8 cellular contexts compared by ENCODE assay signal in genomic region chr7:157138424-157139141, GRCh38. TPM values are rescaled to one million over a fixed set of nuclear protein-coding genes. Genes with fewer than 3 reads are reported as not detected.
DNase-seq lines count a peak whose midpoint lies in the region; ATAC-seq and TF ChIP-seq lines count a peak whose summit lies in the region.

Gene UBE3C (plus strand): TSS chr7:157138926. CDS start chr7:157139273, 347 bp downstream.

- DNase-seq in DMS153 (lab: John Stamatoyannopoulos, UW) (peak; percentile 74), KG1 (lab: John Stamatoyannopoulos, UW) (peak; percentile 83)
- peak; percentile 95 for DNase-seq in activated T-cell treated with anti-CD3 and anti-CD28 coated beads, Interleukin-2, amount 50 U/mL, for 24 hours
- DNase-seq in stimulated activated CD8-positive, alpha-beta memory T cell treated with anti-CD3 and anti-CD28 coated beads, Interleukin-7, amount 100 ng/mL, for 1 hour (ENCODE audit: low read depth in 2 of 2), result peak; percentile 73 to 82

- H3K27me3 Mint-ChIP-seq in activated T-cell treated with anti-CD3 and anti-CD28 coated beads, Interleukin-2, amount 50 U/mL, for 24 hours, result no peaks in the 10 kb centered on the region

- H3K27me3 ChIP-seq in esophagus (ENCODE audit: control insufficient read depth in 1 of 2, insufficient read depth in 2 of 2, low read length in 2 of 2) (no peaks in the 10 kb centered on the region), muscle layer of colon (ENCODE audit: control insufficient read depth in 1 of 2, insufficient read depth in 2 of 2, low read length in 2 of 2) (no peaks in the 10 kb centered on the region)

- H3K9me3 Mint-ChIP-seq in activated T-cell treated with anti-CD3 and anti-CD28 coated beads, Interleukin-2, amount 50 U/mL, for 24 hours, result no peaks in the 10 kb centered on the region

- 1% methylated on average over 57 to 84 of the region's 84 CpGs for WGBS in esophagus, 2 donors

- H3K4me3 Mint-ChIP-seq in activated T-cell treated with anti-CD3 and anti-CD28 coated beads, Interleukin-2, amount 50 U/mL, for 24 hours, result peak within 1 kb of the TSS; percentile 84

- H3K4me1 ChIP-seq in esophagus (ENCODE audit: control insufficient read depth in 2 of 2, insufficient read depth in 2 of 2, low read length in 1 of 2) (peaks cover 5 to 16% of the 10 kb centered on the region in 2 donors), muscle layer of colon (ENCODE audit: insufficient read depth, low read length) (peaks cover 33% of the 10 kb centered on the region)

- peak within 1 kb of the TSS; percentile 98 to 99 for H3K27ac ChIP-seq in esophagus (ENCODE audit: low read depth in 2 of 2, low read length in 1 of 2)
- H3K27ac ChIP-seq in muscle layer of colon (ENCODE audit: low read depth, low read length), result peak within 1 kb of the TSS; percentile 90

- H3K4me1 Mint-ChIP-seq in activated T-cell treated with anti-CD3 and anti-CD28 coated beads, Interleukin-2, amount 50 U/mL, for 24 hours (ENCODE audit: low read depth), result peaks cover 45% of the 10 kb centered on the region

- ATAC-seq in GM21717 (IDR thresholded peaks at IDR 0.05; ENCODE audit: unreplicated experiment), result peak; percentile 81

- peaks cover 42% of the 10 kb centered on the region for H3K36me3 Mint-ChIP-seq in activated T-cell treated with anti-CD3 and anti-CD28 coated beads, Interleukin-2, amount 50 U/mL, for 24 hours (ENCODE audit: low read depth)

- peak within 1 kb of the TSS; percentile 92 for H3K27ac Mint-ChIP-seq in activated T-cell treated with anti-CD3 and anti-CD28 coated beads, Interleukin-2, amount 50 U/mL, for 24 hours

- H3K36me3 ChIP-seq in esophagus (ENCODE audit: control insufficient read depth in 2 of 2, insufficient read depth in 2 of 2, low read length in 1 of 2), result peaks cover 5 to 11% of the 10 kb centered on the region in 2 donors
- no peaks in the 10 kb centered on the region for H3K36me3 ChIP-seq in muscle layer of colon (ENCODE audit: insufficient read depth, low read length)

- H3K4me3 ChIP-seq in esophagus (ENCODE audit: low read depth in 1 of 2, low read length in 2 of 2), result peak within 1 kb of the TSS; percentile 78 to 80
- H3K4me3 ChIP-seq in muscle layer of colon (ENCODE audit: low read depth in 1 of 2, low read length in 2 of 2), result peak within 1 kb of the TSS; percentile 87 to 92

- H3K9me3 ChIP-seq in esophagus (ENCODE audit: control insufficient read depth in 2 of 2, insufficient read depth in 1 of 2, low read depth in 1 of 2, low read length in 1 of 2) (no peaks in the 10 kb centered on the region), muscle layer of colon (ENCODE audit: low read length) (no peaks in the 10 kb centered on the region)

- H3K9ac ChIP-seq in muscle layer of colon (ENCODE audit: low read length), result peak within 1 kb of the TSS; percentile 67

TF ChIP-seq in PFSK-1, 5 proteins besides CTCF, POLR2A, EP300 and RAD21:
- TF ChIP-seq POLR2AphosphoS5 (IDR thresholded peaks at IDR 0.05; ENCODE audit: low read depth, low read length), result peak; percentile 82
- TF ChIP-seq, protein P1, sequence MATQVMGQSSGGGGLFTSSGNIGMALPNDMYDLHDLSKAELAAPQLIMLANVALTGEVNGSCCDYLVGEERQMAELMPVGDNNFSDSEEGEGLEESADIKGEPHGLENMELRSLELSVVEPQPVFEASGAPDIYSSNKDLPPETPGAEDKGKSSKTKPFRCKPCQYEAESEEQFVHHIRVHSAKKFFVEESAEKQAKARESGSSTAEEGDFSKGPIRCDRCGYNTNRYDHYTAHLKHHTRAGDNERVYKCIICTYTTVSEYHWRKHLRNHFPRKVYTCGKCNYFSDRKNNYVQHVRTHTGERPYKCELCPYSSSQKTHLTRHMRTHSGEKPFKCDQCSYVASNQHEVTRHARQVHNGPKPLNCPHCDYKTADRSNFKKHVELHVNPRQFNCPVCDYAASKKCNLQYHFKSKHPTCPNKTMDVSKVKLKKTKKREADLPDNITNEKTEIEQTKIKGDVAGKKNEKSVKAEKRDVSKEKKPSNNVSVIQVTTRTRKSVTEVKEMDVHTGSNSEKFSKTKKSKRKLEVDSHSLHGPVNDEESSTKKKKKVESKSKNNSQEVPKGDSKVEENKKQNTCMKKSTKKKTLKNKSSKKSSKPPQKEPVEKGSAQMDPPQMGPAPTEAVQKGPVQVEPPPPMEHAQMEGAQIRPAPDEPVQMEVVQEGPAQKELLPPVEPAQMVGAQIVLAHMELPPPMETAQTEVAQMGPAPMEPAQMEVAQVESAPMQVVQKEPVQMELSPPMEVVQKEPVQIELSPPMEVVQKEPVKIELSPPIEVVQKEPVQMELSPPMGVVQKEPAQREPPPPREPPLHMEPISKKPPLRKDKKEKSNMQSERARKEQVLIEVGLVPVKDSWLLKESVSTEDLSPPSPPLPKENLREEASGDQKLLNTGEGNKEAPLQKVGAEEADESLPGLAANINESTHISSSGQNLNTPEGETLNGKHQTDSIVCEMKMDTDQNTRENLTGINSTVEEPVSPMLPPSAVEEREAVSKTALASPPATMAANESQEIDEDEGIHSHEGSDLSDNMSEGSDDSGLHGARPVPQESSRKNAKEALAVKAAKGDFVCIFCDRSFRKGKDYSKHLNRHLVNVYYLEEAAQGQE (IDR thresholded peaks at IDR 0.05; ENCODE audit: insufficient read depth in 1 of 2, low read depth in 2 of 2, low read length in 2 of 2), result no peak
- peak; percentile 75 for TF ChIP-seq TAF1 (IDR thresholded peaks at IDR 0.05; ENCODE audit: borderline replicate concordance, insufficient read depth, low read length)
- peak; percentile 91 for TF ChIP-seq FOXP2 (optimal IDR thresholded peaks at IDR 0.05; ENCODE audit: borderline replicate concordance, extremely low read depth, extremely low read length, insufficient read depth)

RNA-seq across cellular contexts. Expression of gene UBE3C, which starts in this region (rescaled TPM):
- 27.1 TPM for polyA plus RNA-seq in PFSK-1 (2012; ENCODE audit: insufficient read length, low read depth)
- polyA plus RNA-seq in esophagus, result 10 to 100 TPM; 12.6 to 23.0 TPM

Comparison
In these comparisons a context has a peak if more than half of its experiments do, and no peak if none do; other contexts are left out.
1. Peak in every context shown above with its lines: DNase-seq, ATAC-seq, H3K4me3 ChIP-seq and H3K27ac ChIP-seq.